In the genomic region with DNA sequence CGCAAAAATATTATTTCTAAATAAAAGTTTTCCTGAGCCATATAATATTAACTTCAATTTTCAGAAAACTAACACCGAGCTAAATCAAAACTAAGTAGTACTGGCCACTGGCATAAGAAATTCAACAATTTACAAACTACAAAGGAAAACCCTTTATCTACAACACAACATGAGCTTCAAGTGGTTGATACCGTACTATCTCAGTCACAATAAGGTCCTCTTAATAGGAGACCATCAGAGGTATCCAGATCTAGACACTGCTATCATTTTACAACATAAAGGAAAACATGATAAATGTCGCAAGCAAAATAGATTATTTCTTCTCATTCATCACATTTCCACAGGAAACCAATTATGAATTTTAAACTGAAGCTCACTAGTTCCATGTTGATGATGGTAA, we compare ENCODE assay signal across 21 cellular contexts.
"Had no signal": no experiment of that assay in that cellular context is flagged by ENCODE, and none has a peak within 500 bp of the region (broad histone marks: within the 10 kb centered on the region; RNA-seq: fewer than 3 reads in every experiment).

No MANE protein-coding gene starts in this region.

- DNase-seq: activated CD4-positive, alpha-beta memory T cell treated with anti-CD3 and anti-CD28 coated beads for 36 hours; activated CD4-positive, alpha-beta T cell treated with anti-CD3 and anti-CD28 coated beads for 48 hours; activated CD4-positive, CD25-positive, alpha-beta regulatory T cell; activated effector memory CD4-positive, alpha-beta T cell treated with anti-CD3 and anti-CD28 coated beads, Interleukin-2, amount 50 U/mL, for 16 hours; effector CD8-positive, alpha-beta T cell; foreskin keratinocyte; kidney glomerular epithelial cell; left ventricle myocardium inferior; mammary epithelial cell; midbrain; natural killer cell; pancreas; right cardiac atrium; stimulated activated CD4-positive, alpha-beta T cell treated with anti-CD3 and anti-CD28 coated beads, Interleukin-4, amount 100 ng/mL, for 24 hours; stimulated activated naive CD4-positive, alpha-beta T cell treated with Interleukin-2 at 50 U/mL for 16 hours had no signal

- H3K27me3 ChIP-seq: foreskin keratinocyte, pancreas, vagina had no signal

- H3K4me3 ChIP-seq: left ventricle myocardium inferior, pancreas, thoracic aorta, vagina had no signal

- H3K27me3 Mint-ChIP-seq: activated CD4-positive, alpha-beta memory T cell treated with anti-CD3 and anti-CD28 coated beads for 36 hours; brain; dendritic cell treated with granulocyte-macrophage colony-stimulating factor and Interleukin-4, amounts not matched to agents 40 ng/mL and 50 ng/mL, for 4 days; type B pancreatic cell had no signal

- H3K27ac ChIP-seq: foreskin keratinocyte, left ventricle myocardium inferior, pancreas, thoracic aorta, vagina had no signal

- H3K4me3 Mint-ChIP-seq: activated CD4-positive, alpha-beta memory T cell treated with anti-CD3 and anti-CD28 coated beads for 36 hours; brain; dendritic cell treated with granulocyte-macrophage colony-stimulating factor and Interleukin-4, amounts not matched to agents 40 ng/mL and 50 ng/mL, for 4 days; natural killer cell; type B pancreatic cell had no signal

- H3K36me3 ChIP-seq: left ventricle myocardium inferior, pancreas, thoracic aorta, vagina had no signal

- ATAC-seq: foreskin keratinocyte, pancreas, right cardiac atrium had no signal

- H3K9me3 Mint-ChIP-seq: activated CD4-positive, alpha-beta memory T cell treated with anti-CD3 and anti-CD28 coated beads for 36 hours; activated naive CD4-positive, alpha-beta T cell treated with anti-CD3 and anti-CD28 coated beads, Interleukin-2, amount 50 U/mL, for 72 hours; dendritic cell treated with granulocyte-macrophage colony-stimulating factor and Interleukin-4, amounts not matched to agents 40 ng/mL and 50 ng/mL, for 4 days; natural killer cell; type B pancreatic cell had no signal

- FAIRE-seq: pancreas had no signal

- H3K27ac Mint-ChIP-seq: activated CD4-positive, alpha-beta memory T cell treated with anti-CD3 and anti-CD28 coated beads for 36 hours; dendritic cell treated with granulocyte-macrophage colony-stimulating factor and Interleukin-4, amounts not matched to agents 40 ng/mL and 50 ng/mL, for 4 days; type B pancreatic cell had no signal
